In genomic region chr5:73647721-73648120, GRCh38 we compare ENCODE assay signal across 22 cellular contexts. TPM values are rescaled to one million over a fixed set of nuclear protein-coding genes. Genes with fewer than 3 reads are reported as not detected.
DNase-seq lines count a peak whose midpoint lies in the region; ATAC-seq, FAIRE-seq and TF ChIP-seq lines count a peak whose summit lies in the region.
"Had no signal": no experiment of that assay in that cellular context is flagged by ENCODE, and none has a peak within 500 bp of the region (broad histone marks: within the 10 kb centered on the region; RNA-seq: fewer than 3 reads in every experiment).

No MANE protein-coding gene starts in this region.

- TF ChIP-seq POLR2A in IMR-90 (IDR thresholded peaks at IDR 0.05; ENCODE audit: low read depth, low read length): no peak
- TF ChIP-seq POLR2A in H1 (IDR thresholded peaks at IDR 0.05; ENCODE audit: control extremely low read depth in 1 of 2, low read depth in 2 of 2, low read length in 2 of 2): no peak

- H3K23ac ChIP-seq in IMR-90 (ENCODE audit: low read depth, low read length) (no peak overlapping the region), H1 (ENCODE audit: insufficient read length) (no peak overlapping the region)

- no peak for TF ChIP-seq EP300 in H1 (IDR thresholded peaks at IDR 0.05; ENCODE audit: borderline replicate concordance in 1 of 2, low read depth in 2 of 2, low read length in 2 of 2)

- H2BK12ac ChIP-seq in H1 (ENCODE audit: low read depth, low read length): no peak overlapping the region

- H3K23me2 ChIP-seq in H1 (ENCODE audit: low read depth, low read length): no peaks in the 10 kb centered on the region; the same call in 1 of the 2 replicates

- H3K27me3 ChIP-seq in IMR-90 (ENCODE audit: control insufficient read depth, insufficient read depth, low read length) (no peaks in the 10 kb centered on the region), Panc1 (ENCODE audit: control insufficient read depth, insufficient read depth, low read length) (no peaks in the 10 kb centered on the region), H1 (replicated peaks in 1 of 4; ENCODE audit: control insufficient read depth in 3 of 4, extremely low read depth in 1 of 4, insufficient read depth in 3 of 4, low read length in 3 of 4) (no peaks in the 10 kb centered on the region), liver (ENCODE audit: control insufficient read depth in 4 of 4, insufficient read depth in 4 of 4, low read length in 3 of 4) (no peaks in the 10 kb centered on the region)
- H3K27me3 ChIP-seq: BE2C had no signal

- H4K91ac ChIP-seq in IMR-90 (ENCODE audit: insufficient read depth, low read depth, low read length) (no peak overlapping the region), H1 (replicated peaks; ENCODE audit: insufficient read length, low read length) (no peak overlapping the region)

- FAIRE-seq in H1 (lab: Jason Lieb, UNC): no peak
- no peak for FAIRE-seq in urothelium cell line (lab: Jason Lieb, UNC)
- FAIRE-seq: A204.1, D721Med, G401.6, GM12892, GM18507 had no signal

- H2BK20ac ChIP-seq in IMR-90 (ENCODE audit: low read depth, low read length) (no peak overlapping the region), H1 (ENCODE audit: low read length) (no peak overlapping the region)

- H2BK15ac ChIP-seq in IMR-90 (ENCODE audit: low read depth, low read length): no peak overlapping the region
- no peak overlapping the region for H2BK15ac ChIP-seq in H1 (ENCODE audit: low read length)

- dilution Hi-C loops in IMR-90 (cut with HindIII; ENCODE audit: low sequenced_read_pairs, unreplicated experiment): no loop called here

- peaks cover 26 to 54% of the 10 kb centered on the region in 2 experiments for H3K79me1 ChIP-seq in IMR-90 (ENCODE audit: low read depth in 1 of 2, low read length in 2 of 2)
- no peaks in the 10 kb centered on the region for H3K79me1 ChIP-seq in H1 (ENCODE audit: low read depth, low read length)

- H4K5ac ChIP-seq in IMR-90 (ENCODE audit: low read depth, low read length) (no peak overlapping the region), H1 (ENCODE audit: insufficient read length, low read depth, low read length) (no peak overlapping the region)

- H2BK5ac ChIP-seq in IMR-90 (ENCODE audit: low read depth, low read length, poor library complexity, severe bottlenecking) (no peak overlapping the region), H1 (ENCODE audit: low read depth, low read length) (no peak overlapping the region)

- H4K8ac ChIP-seq in IMR-90 (ENCODE audit: low read depth in 2 of 2, low read length in 2 of 2): no peak overlapping the region
- no peak overlapping the region for H4K8ac ChIP-seq in H1 (ENCODE audit: extremely low read depth, insufficient read depth, low read length)

- 0 out of 2 replicates have a peak, but pooled peaks cover 7% of the 10 kb centered on the region for H3K9me1 ChIP-seq in IMR-90 (ENCODE audit: insufficient read depth, low read length)

- H2BK120ac ChIP-seq in IMR-90 (ENCODE audit: low read depth, low read length) (no peak overlapping the region), H1 (replicated peaks; ENCODE audit: low read depth, low read length) (no peak overlapping the region)

- ATAC-seq in IMR-90 (ENCODE audit: low read depth) (no peak), Panc1 (no peak), HG02759 (IDR thresholded peaks at IDR 0.05; ENCODE audit: unreplicated experiment) (no peak)
- ATAC-seq: GM23338 had no signal

- H3K36me3 ChIP-seq in IMR-90 (ENCODE audit: control insufficient read depth, insufficient read depth, low read length) (no peaks in the 10 kb centered on the region), Panc1 (ENCODE audit: control insufficient read depth, insufficient read depth, low read length) (no peaks in the 10 kb centered on the region), H1 (ENCODE audit: control insufficient read depth in 2 of 4, insufficient read depth in 4 of 4, low read length in 3 of 4) (no peaks in the 10 kb centered on the region), liver (ENCODE audit: control insufficient read depth in 4 of 4, insufficient read depth in 3 of 4, low read depth in 1 of 4, low read length in 3 of 4) (no peaks in the 10 kb centered on the region)

- TF ChIP-seq RAD21 in IMR-90 (IDR thresholded peaks at IDR 0.05; ENCODE audit: low read length) (no peak), H1 (IDR thresholded peaks at IDR 0.05 in 1 of 2, conservative IDR thresholded peaks at IDR 0.05 in 1 of 2; ENCODE audit: low read depth in 2 of 2, low read length in 2 of 2) (no peak), liver (IDR thresholded peaks at IDR 0.05) (no peak)

- H3K14ac ChIP-seq in IMR-90 (replicated peaks; ENCODE audit: low read depth, low read length) (no peak overlapping the region), H1 (ENCODE audit: insufficient read length) (no peak overlapping the region)

- H3K18ac ChIP-seq in IMR-90 (ENCODE audit: low read depth, low read length): no peak overlapping the region
- no peak overlapping the region for H3K18ac ChIP-seq in H1 (ENCODE audit: extremely low read depth, low read length)

- H3K9me3 ChIP-seq in IMR-90 (ENCODE audit: control insufficient read depth, insufficient read depth, low read length): no peaks in the 10 kb centered on the region
- H3K9me3 ChIP-seq in Panc1 (ENCODE audit: control insufficient read depth, insufficient read depth, low read depth, low read length): no peaks in the 10 kb centered on the region
- H3K9me3 ChIP-seq in H1 (ENCODE audit: insufficient read depth in 2 of 2, low read depth in 1 of 2, low read length in 1 of 2): no peaks in the 10 kb centered on the region
- H3K9me3 ChIP-seq in liver (ENCODE audit: control insufficient read depth in 4 of 4, low read length in 3 of 4): no peaks in the 10 kb centered on the region
- H3K9me3 ChIP-seq: BE2C had no signal

- no peak overlapping the region for H3K4ac ChIP-seq in IMR-90 (ENCODE audit: low read depth, low read length)
- H3K4ac ChIP-seq in H1 (replicated peaks; ENCODE audit: insufficient read length, low read depth, low read length): no peak overlapping the region

- POLR2A ChIA-PET in IMR-90 (lab: Charles Lee; ENCODE audit: unreplicated experiment) (no interaction called here), Panc1 (lab: Charles Lee) (no interaction called here), H1 (lab: Charles Lee; ENCODE audit: partially characterized antibody) (no interaction called here)

- H3K27ac ChIP-seq in IMR-90 (ENCODE audit: insufficient read depth, low read length): no peak overlapping the region
- H3K27ac ChIP-seq in Panc1 (ENCODE audit: low read length): peak overlapping the region; percentile 9; the same call in 1 of the 2 replicates
- no peak overlapping the region for H3K27ac ChIP-seq in H1 (ENCODE audit: low read depth, low read length)
- no peak overlapping the region for H3K27ac ChIP-seq in liver (ENCODE audit: low read depth in 1 of 2, low read length in 2 of 2)

- intact Hi-C loops in IMR-90 (cut with micrococcal nuclease) (no loop called here), Panc1 (cut with micrococcal nuclease; ENCODE audit: unreplicated experiment) (no loop called here)

- H3K4me3 ChIP-seq in IMR-90 (ENCODE audit: insufficient read depth, low read depth, low read length) (no peak overlapping the region), Panc1 (ENCODE audit: low read depth in 2 of 2, low read length in 2 of 2) (no peak overlapping the region), H1 (ENCODE audit: extremely low read depth in 1 of 4, insufficient read depth in 2 of 4, low read depth in 3 of 4, low read length in 4 of 4) (no peak overlapping the region), liver (ENCODE audit: low read depth in 1 of 3, low read length in 3 of 3) (no peak overlapping the region)
- H3K4me3 ChIP-seq: GM23338 had no signal

- no peak overlapping the region for H2AK5ac ChIP-seq in IMR-90 (ENCODE audit: low read depth, low read length)
- no peak overlapping the region for H2AK5ac ChIP-seq in H1 (ENCODE audit: low read depth, low read length)

- no peaks in the 10 kb centered on the region for H4K20me1 ChIP-seq in IMR-90 (ENCODE audit: insufficient read depth, low read length)
- H4K20me1 ChIP-seq in H1 (replicated peaks in 1 of 2; ENCODE audit: control insufficient read depth in 1 of 2, insufficient read depth in 2 of 2, low read length in 2 of 2): no peaks in the 10 kb centered on the region

- H2AFZ ChIP-seq in IMR-90 (replicated peaks; ENCODE audit: low read length, poor library complexity): no peak overlapping the region
- H2AFZ ChIP-seq in H1 (ENCODE audit: low read length): no peak overlapping the region
- H2AFZ ChIP-seq: GM23338 had no signal

- BruUV-seq in IMR-90 (replicated peaks; lab: Mats Ljungman, UMichigan) (no TSS peak), Panc1 (replicated peaks; lab: Mats Ljungman, UMichigan) (no TSS peak)

- DNase-seq in IMR-90 (no peak), Panc1 (ENCODE audit: low read depth, low spot score) (no peak), H1 (ENCODE audit: low read depth in 1 of 2, low spot score in 2 of 2) (no peak), urothelium cell line (ENCODE audit: low spot score) (no peak), GM10266 (ENCODE audit: extremely low spot score) (no peak), KBM-7 (no peak)
- DNase-seq: ACHN; BE2C; C1 segment of cervical spinal cord; CD4-positive, CD25-positive, alpha-beta regulatory T cell; CD8-positive, alpha-beta memory T cell; COR-L47; H7; KG1 had no signal

- H2AK9ac ChIP-seq in IMR-90 (replicated peaks; ENCODE audit: low read depth, low read length, poor library complexity): no peak overlapping the region

- H3K4me1 ChIP-seq in IMR-90 (ENCODE audit: control insufficient read depth, insufficient read depth, low read length) (peaks cover 4% of the 10 kb centered on the region; the same call in 1 of the 2 replicates), Panc1 (ENCODE audit: control insufficient read depth, insufficient read depth, low read length) (peaks cover 8% of the 10 kb centered on the region; the same call in 1 of the 2 replicates), H1 (replicated peaks in 1 of 4; ENCODE audit: control insufficient read depth in 3 of 4, insufficient read depth in 4 of 4, low read length in 3 of 4) (peaks cover 3 to 5% (median 4%) of the 10 kb centered on the region in 4 experiments; a peak in 6 of 7 replicates), liver (ENCODE audit: control insufficient read depth in 4 of 4, insufficient read depth in 4 of 4, low read length in 3 of 4) (no peaks in the 10 kb centered on the region)

- H3K56ac ChIP-seq in IMR-90 (ENCODE audit: extremely low read depth, insufficient read depth, low read length): no peak overlapping the region
- no peak overlapping the region for H3K56ac ChIP-seq in H1 (replicated peaks; ENCODE audit: insufficient read length, low read depth, low read length)

- H3K79me2 ChIP-seq in H1 (ENCODE audit: control insufficient read depth in 1 of 2, insufficient read depth in 2 of 2, low read length in 2 of 2): no peaks in the 10 kb centered on the region

- H3K4me2 ChIP-seq in IMR-90 (ENCODE audit: low read depth, low read length): no peak overlapping the region
- no peak overlapping the region for H3K4me2 ChIP-seq in H1 (ENCODE audit: insufficient read depth in 1 of 2, low read depth in 2 of 2, low read length in 2 of 2)
- H3K4me2 ChIP-seq: GM23338 had no signal

- in situ Hi-C loops in IMR-90 (cut with MboI; ENCODE audit: low sequenced_read_pairs) (no loop called here), Panc1 (cut with HindIII; ENCODE audit: low pct_unique_long_range_greater_than_20kb, low sequenced_read_pairs) (no loop called here), KBM-7 (cut with MboI; ENCODE audit: low pct_unique_long_range_greater_than_20kb, low sequenced_read_pairs) (no loop called here)

- H3K9ac ChIP-seq in IMR-90 (ENCODE audit: low read depth, low read length) (no peak overlapping the region), H1 (replicated peaks in 1 of 4; ENCODE audit: extremely low read depth in 1 of 4, low read depth in 3 of 4, low read length in 3 of 4) (no peak overlapping the region), liver (ENCODE audit: low read depth in 1 of 2, low read length in 2 of 2) (no peak overlapping the region)

- CTCF ChIA-PET in IMR-90 (lab: Yijun Ruan, JAX): no interaction called here
- CTCF ChIA-PET in Panc1 (lab: Charles Lee): no interaction called here
- CTCF ChIA-PET in H1 (lab: Charles Lee; ENCODE audit: partially characterized antibody): no interaction called here

- TF ChIP-seq CTCF in IMR-90 (conservative IDR thresholded peaks at IDR 0.05; ENCODE audit: low read depth, low read length): no peak
- no peak for TF ChIP-seq CTCF in Panc1 (IDR thresholded peaks at IDR 0.05)
- no peak for TF ChIP-seq CTCF in H1 (IDR thresholded peaks at IDR 0.05; ENCODE audit: control extremely low read depth in 1 of 3, insufficient read depth in 1 of 3, low read depth in 1 of 3, low read length in 3 of 3)
- TF ChIP-seq CTCF in liver (IDR thresholded peaks at IDR 0.05; ENCODE audit: low read depth, low read length, missing input control): no peak
- TF ChIP-seq CTCF in GM10266 (IDR thresholded peaks at IDR 0.05; ENCODE audit: control insufficient read depth, insufficient read depth, low read depth, missing control alignments): no peak

RNA-seq across cellular contexts. Expression of gene ARHGEF28, which starts 21.7 kb away (rescaled TPM):
- total RNA-seq in IMR-90 (2012; rRNA removed) (13.9 and 16.0 TPM in 2 replicates), Panc1 (2021; ENCODE audit: unreplicated experiment) (34.8 TPM), liver (10 to 100 TPM in 1 of 2 donors, 1 to 10 TPM in 1; 2.5 to 13.9 TPM)
- polyA plus RNA-seq in IMR-90 (2012; rRNA removed) (3.6 TPM in 2 replicates), H1 (2011; rRNA removed) (0.31 and 0.33 TPM in 2 replicates), liver (1 to 10 TPM; 1.6 to 4.8 TPM)
- polyA plus RNA-seq in IMR-90 (2012; cell fraction: cytosol; rRNA removed): 1.3 and 1.6 TPM in 2 replicates
- 9.9 and 15.0 TPM in 2 replicates for polyA plus RNA-seq in IMR-90 (2012; cell fraction: nucleus; rRNA removed; ENCODE audit: low replicate concordance)
- polyA plus RNA-seq in Panc1 (2012; ENCODE audit: insufficient read length): 14.1 TPM
- total RNA-seq in H1 (2021; fragmentation: NEBNext Ultra II Directional; extraction: Animal tissue kit (Norgen Biotek cat#: 25700)): 0.77 and 1.0 TPM in 2 replicates
- polyA plus RNA-seq in H1 (2011; cell fraction: cytosol; rRNA removed): 0.50 TPM
- 0.71 TPM for polyA plus RNA-seq in H1 (2011; cell fraction: nucleus; rRNA removed)
- polyA plus RNA-seq in H1 (2012, experiment 1 of 2): 0.47 to 1.1 TPM (median 0.70 TPM) in 4 replicates
- 0.05 TPM for polyA plus RNA-seq in H1 (2012, experiment 2 of 2)
- polyA plus RNA-seq in H1 (2013, experiment 1 of 2): 0.30 TPM
- polyA plus RNA-seq in H1 (2013, experiment 2 of 2): 0.40 TPM
- 1.9 and 2.0 TPM in 2 replicates for polyA minus RNA-seq in H1 (2011; rRNA and poly(A)+ RNA removed)
- polyA minus RNA-seq in H1 (2011; cell fraction: cytosol; rRNA and poly(A)+ RNA removed): 3.9 TPM
- polyA minus RNA-seq in H1 (2011; cell fraction: nucleus; rRNA and poly(A)+ RNA removed): 3.3 TPM
- total RNA-seq: CD4-positive, CD25-positive, alpha-beta regulatory T cell had no signal
- polyA plus RNA-seq: CD4-positive, CD25-positive, alpha-beta regulatory T cell had no signal
